ENCODE assay signal across 27 cellular contexts in genomic region chr2:151796774-151797173, GRCh38. TPM values are rescaled to one million over a fixed set of nuclear protein-coding genes. Genes with fewer than 3 reads are reported as not detected.
DNase-seq lines count a peak whose midpoint lies in the region; ATAC-seq, FAIRE-seq and TF ChIP-seq lines count a peak whose summit lies in the region.
"Had no signal": no experiment of that assay in that cellular context is flagged by ENCODE, and none has a peak within 500 bp of the region (broad histone marks: within the 10 kb centered on the region; RNA-seq: fewer than 3 reads in every experiment).

No MANE protein-coding gene starts in this region.

- H3K4me1 ChIP-seq in HepG2 (ENCODE audit: insufficient read depth, low read length) (no peaks in the 10 kb centered on the region), right lobe of liver (no peaks in the 10 kb centered on the region), gastroesophageal sphincter (no peaks in the 10 kb centered on the region)
- H3K4me1 ChIP-seq: BLaER1, body of pancreas, foreskin keratinocyte, neural progenitor cell had no signal

- peaks cover 11% of the 10 kb centered on the region for H3K4me1 Mint-ChIP-seq in neural crest cell
- H3K4me1 Mint-ChIP-seq: activated naive CD8-positive, alpha-beta T cell treated with anti-CD3 and anti-CD28 coated beads, Interleukin-2, amount 10 ng/mL, durations not matched to agents 7 days and 5 days; activated T-helper 17 cell treated with anti-CD3 and anti-CD28 coated beads, Interleukin-2, amount 50 U/mL, for 72 hours; neural progenitor cell had no signal

- no TSS peak for BruUV-seq in HepG2 (replicated peaks; lab: Mats Ljungman, UMichigan)

- H3K9me3 ChIP-seq in HepG2 (ENCODE audit: low read length) (no peaks in the 10 kb centered on the region), right lobe of liver (no peaks in the 10 kb centered on the region), gastroesophageal sphincter (no peaks in the 10 kb centered on the region)
- H3K9me3 ChIP-seq: BLaER1, body of pancreas had no signal

- no peaks in the 10 kb centered on the region; the same call in 1 of the 2 replicates for H4K20me1 ChIP-seq in HepG2 (ENCODE audit: insufficient read depth, low read length)
- H4K20me1 ChIP-seq: BLaER1 had no signal

- WGBS in HepG2 (ENCODE audit: low lambda C conversion rate), result 89% methylated on average over 2 of the region's 2 CpGs
- WGBS in right lobe of liver (ENCODE audit: insufficient coverage, low coverage, low lambda C conversion rate, missing lambda C conversion rate), result 94% methylated on average over 2 of the region's 2 CpGs
- WGBS in gastroesophageal sphincter (ENCODE audit: low coverage in 1 of 2), 2 donors, result 94 to 100% methylated on average over 2 of the region's 2 CpGs

- DNase-seq in HepG2 (ENCODE audit: low spot score) (peak; percentile 43), right lobe of liver (no peak), dermis blood vessel endothelial cell (peak; percentile 15), neural crest cell (ENCODE audit: low read depth, low spot score) (no peak), NCI-H2107 (lab: John Stamatoyannopoulos, UW) (no peak)
- DNase-seq: activated CD4-positive, alpha-beta T cell treated with anti-CD3 and anti-CD28 coated beads, Interleukin-2, amount 50 U/mL, for 48 hours; activated CD8-positive, alpha-beta memory T cell treated with anti-CD3 and anti-CD28 coated beads, Interleukin-2, amount 50 U/mL, for 4 hours; activated naive CD8-positive, alpha-beta T cell treated with anti-CD3 and anti-CD28 coated beads, Interleukin-2, amount 10 ng/mL, durations not matched to agents 7 days and 5 days; body of pancreas; DMS79 treated with DMSO at 0.1 percent for 48 hours; effector CD4-positive, alpha-beta T cell; foreskin keratinocyte; left ventricle myocardium superior; NCI-H1105; NCI-H345; NCI-H774; stimulated activated CD4-positive, alpha-beta T cell treated with anti-CD3 and anti-CD28 coated beads, Interleukin-1b, Interleukin-23, amount 100 ng/mL, for 48 hours; T-helper 9 cell had no signal

- H3K27me3 Mint-ChIP-seq in neural crest cell (ENCODE audit: low read depth), result no peaks in the 10 kb centered on the region
- H3K27me3 Mint-ChIP-seq: activated naive CD8-positive, alpha-beta T cell treated with anti-CD3 and anti-CD28 coated beads, Interleukin-2, amount 10 ng/mL, durations not matched to agents 7 days and 5 days; activated T-helper 17 cell treated with anti-CD3 and anti-CD28 coated beads, Interleukin-2, amount 50 U/mL, for 72 hours had no signal

- TF ChIP-seq RAD21 in HepG2 (CRISPR knock-in tag; IDR thresholded peaks at IDR 0.05), result no peak

- no peak for FAIRE-seq in HepG2 (lab: Jason Lieb, UNC)

- CTCF ChIA-PET in HepG2 (lab: Yijun Ruan, JAX; ENCODE audit: low intra/inter-chr PET ratio, low total read pairs), result no interaction called here

- no peak for ATAC-seq in HepG2
- ATAC-seq in right lobe of liver, result no peak
- ATAC-seq in gastroesophageal sphincter, result no peak
- ATAC-seq in HG03520 (IDR thresholded peaks at IDR 0.05; ENCODE audit: unreplicated experiment), result no peak
- ATAC-seq in HG02973 (IDR thresholded peaks at IDR 0.05; ENCODE audit: unreplicated experiment), result no peak
- ATAC-seq: activated T-helper 17 cell treated with anti-CD3 and anti-CD28 coated beads, Interleukin-2, amount 50 U/mL, for 72 hours; body of pancreas; foreskin keratinocyte; HCT116; left ventricle myocardium superior had no signal

- no peak overlapping the region for H3K4me3 ChIP-seq in HepG2 (replicated peaks in 1 of 3; ENCODE audit: insufficient read depth in 1 of 3, low read depth in 2 of 3, low read length in 3 of 3)
- no peak overlapping the region for H3K4me3 ChIP-seq in right lobe of liver
- H3K4me3 ChIP-seq in gastroesophageal sphincter, result no peak overlapping the region
- H3K4me3 ChIP-seq: BLaER1, body of pancreas, hepatocyte, neural progenitor cell, skin epidermis had no signal

- H3K4me3 Mint-ChIP-seq in neural crest cell, result no peak overlapping the region
- H3K4me3 Mint-ChIP-seq: activated naive CD8-positive, alpha-beta T cell treated with anti-CD3 and anti-CD28 coated beads, Interleukin-2, amount 10 ng/mL, durations not matched to agents 7 days and 5 days; activated T-helper 17 cell treated with anti-CD3 and anti-CD28 coated beads, Interleukin-2, amount 50 U/mL, for 72 hours; neural progenitor cell had no signal

- TF ChIP-seq CTCF in HepG2 (CRISPR knock-in tag; IDR thresholded peaks at IDR 0.05) (no peak), right lobe of liver (IDR thresholded peaks at IDR 0.05) (no peak), neural crest cell (conservative IDR thresholded peaks at IDR 0.05) (no peak), gastroesophageal sphincter (IDR thresholded peaks at IDR 0.05) (no peak)

- H3K36me3 ChIP-seq in HepG2 (replicated peaks in 1 of 2; ENCODE audit: control insufficient read depth in 1 of 2, insufficient read depth in 2 of 2, low read length in 2 of 2) (peaks cover 2 to 13% of the 10 kb centered on the region in 2 experiments; a peak in 2 of 5 replicates), right lobe of liver (no peaks in the 10 kb centered on the region), gastroesophageal sphincter (peaks cover 0 to 37% of the 10 kb centered on the region in 2 donors)

- intact Hi-C loops in HepG2 (cut with micrococcal nuclease; ENCODE audit: unreplicated experiment), result loop anchor here (2.0 kb wide), 1 partner anchor 36 kb away; no protein-coding TSS in a partner anchor
- intact Hi-C loops in right lobe of liver (cut with DNase I), result no loop called here

- in situ Hi-C loops in HepG2 (cut with HindIII; ENCODE audit: extremely low pct_ligation_motif_present, low pct_unique_long_range_greater_than_20kb), result no loop called here

- H3K27ac Mint-ChIP-seq in neural crest cell (ENCODE audit: unreplicated experiment), result peak overlapping the region; percentile 50
- H3K27ac Mint-ChIP-seq: activated naive CD8-positive, alpha-beta T cell treated with anti-CD3 and anti-CD28 coated beads, Interleukin-2, amount 10 ng/mL, durations not matched to agents 7 days and 5 days; activated T-helper 17 cell treated with anti-CD3 and anti-CD28 coated beads, Interleukin-2, amount 50 U/mL, for 72 hours; neural progenitor cell had no signal

- H3K27me3 ChIP-seq in HepG2 (ENCODE audit: control insufficient read depth in 1 of 2, insufficient read depth in 2 of 2, low read length in 2 of 2) (no peaks in the 10 kb centered on the region), right lobe of liver (no peaks in the 10 kb centered on the region), gastroesophageal sphincter (no peaks in the 10 kb centered on the region)
- H3K27me3 ChIP-seq: BLaER1, body of pancreas, foreskin keratinocyte, hepatocyte, neural progenitor cell had no signal

- H3K4me2 ChIP-seq in HepG2 (ENCODE audit: low read depth, low read length), result no peak overlapping the region
- H3K4me2 ChIP-seq: BLaER1, hepatocyte, neural progenitor cell had no signal

- no peaks in the 10 kb centered on the region for H3K9me3 Mint-ChIP-seq in neural crest cell
- H3K9me3 Mint-ChIP-seq: activated naive CD8-positive, alpha-beta T cell treated with anti-CD3 and anti-CD28 coated beads, Interleukin-2, amount 10 ng/mL, durations not matched to agents 7 days and 5 days; activated T-helper 17 cell treated with anti-CD3 and anti-CD28 coated beads, Interleukin-2, amount 50 U/mL, for 72 hours; neural progenitor cell had no signal

- H2AFZ ChIP-seq in HepG2 (ENCODE audit: low read length), result no peak overlapping the region
- H2AFZ ChIP-seq: hepatocyte, neural progenitor cell had no signal

- H3K36me3 Mint-ChIP-seq in neural crest cell (ENCODE audit: low read depth), result peaks cover 10% of the 10 kb centered on the region

- TF ChIP-seq EP300 in HepG2 (IDR thresholded peaks at IDR 0.05; ENCODE audit: low read depth in 2 of 2, low read length in 2 of 2) (no peak), HepG2 (CRISPR knock-in tag; IDR thresholded peaks at IDR 0.05; ENCODE audit: borderline replicate concordance) (no peak), gastroesophageal sphincter (IDR thresholded peaks at IDR 0.05) (no peak)

- POLR2A ChIA-PET in HepG2 (lab: Yijun Ruan, JAX), result no interaction called here

- no peaks in the 10 kb centered on the region for H3K79me2 ChIP-seq in HepG2 (ENCODE audit: insufficient read depth, low read length)
- H3K79me2 ChIP-seq: hepatocyte had no signal

- no peak overlapping the region for H3K9ac ChIP-seq in HepG2 (ENCODE audit: insufficient read depth, low read depth, low read length)
- H3K9ac ChIP-seq: BLaER1, neural progenitor cell had no signal

- TF ChIP-seq POLR2A in HepG2 (IDR thresholded peaks at IDR 0.05; ENCODE audit: insufficient read depth in 1 of 2, low read depth in 2 of 2, low read length in 2 of 2), result no peak
- TF ChIP-seq POLR2A in right lobe of liver (IDR thresholded peaks at IDR 0.05), result no peak
- no peak for TF ChIP-seq POLR2A in gastroesophageal sphincter (IDR thresholded peaks at IDR 0.05)

- no peak overlapping the region for H3K27ac ChIP-seq in HepG2 (ENCODE audit: extremely low read length, insufficient read depth, low read length)
- H3K27ac ChIP-seq in right lobe of liver, result no peak overlapping the region
- no peak overlapping the region for H3K27ac ChIP-seq in gastroesophageal sphincter
- H3K27ac ChIP-seq: BLaER1, body of pancreas, foreskin keratinocyte, hepatocyte, neural progenitor cell, skin epidermis had no signal

RNA-seq across cellular contexts. Expression of gene ARL5A, which starts 31.4 kb away (rescaled TPM):
- 149 and 170 TPM in 2 replicates for total RNA-seq in HepG2 (2016; rRNA removed; fragmentation: Illumina TruSeq; extraction: Trizol)
- total RNA-seq in HepG2 (2016; cell fraction: cytosol; rRNA removed; fragmentation: Illumina TruSeq; extraction: Trizol; ENCODE audit: low read depth), result 75.4 and 85.0 TPM in 2 replicates
- total RNA-seq in HepG2 (2016; cell fraction: insoluble cytoplasmic fraction; rRNA removed; fragmentation: Illumina TruSeq; extraction: Trizol), result 144 and 150 TPM in 2 replicates
- total RNA-seq in HepG2 (2016; cell fraction: membrane; rRNA removed; fragmentation: Illumina TruSeq; extraction: Trizol), result 220 and 225 TPM in 2 replicates
- 85.9 and 100 TPM in 2 replicates for total RNA-seq in HepG2 (2016; cell fraction: nucleus; rRNA removed; fragmentation: Illumina TruSeq; extraction: Trizol)
- polyA plus RNA-seq in HepG2 (2011; rRNA removed), result 34.2 and 47.5 TPM in 2 replicates
- 23.3 and 35.0 TPM in 2 replicates for polyA plus RNA-seq in HepG2 (2011; cell fraction: cytosol; rRNA removed)
- polyA plus RNA-seq in HepG2 (2011; cell fraction: nucleus; rRNA removed), result 21.9 and 29.1 TPM in 2 replicates
- polyA plus RNA-seq in HepG2 (2012), result 46.8 and 63.2 TPM in 2 replicates
- 49.2 and 53.4 TPM in 2 replicates for polyA plus RNA-seq in HepG2 (2016; cell fraction: cytosol; fragmentation: Illumina TruSeq; extraction: Trizol; ENCODE audit: low read depth)
- polyA plus RNA-seq in HepG2 (2016; cell fraction: insoluble cytoplasmic fraction; fragmentation: Illumina TruSeq; extraction: Trizol; ENCODE audit: low read depth), result 78.6 and 90.5 TPM in 2 replicates
- 89.2 and 108 TPM in 2 replicates for polyA plus RNA-seq in HepG2 (2016; cell fraction: membrane; fragmentation: Illumina TruSeq; extraction: Trizol; ENCODE audit: low read depth)
- 53.8 and 56.7 TPM in 2 replicates for polyA plus RNA-seq in HepG2 (2016; cell fraction: nucleus; fragmentation: Illumina TruSeq; extraction: Trizol; ENCODE audit: insufficient read depth, low read depth)
- 8.7 and 27.5 TPM in 2 replicates for polyA minus RNA-seq in HepG2 (2011; rRNA and poly(A)+ RNA removed; ENCODE audit: low replicate concordance)
- 42.2 and 46.0 TPM in 2 replicates for polyA minus RNA-seq in HepG2 (2011; cell fraction: cytosol; rRNA and poly(A)+ RNA removed)
- 141 and 173 TPM in 2 replicates for polyA minus RNA-seq in HepG2 (2011; cell fraction: nucleus; rRNA and poly(A)+ RNA removed)
- total RNA-seq in right lobe of liver, result 10 to 100 TPM; 20.0 to 33.3 (median 22.4) TPM
- 134 and 161 TPM in 2 replicates for total RNA-seq in dermis blood vessel endothelial cell
- 63.2 and 64.9 TPM in 2 replicates for total RNA-seq in neural crest cell
- 100 to 1,000 TPM in 1 of 4 donors, 10 to 100 TPM in 3; 58.8 to 104 (median 85.6) TPM for total RNA-seq in gastroesophageal sphincter

Comparison
In these comparisons a context has a peak if more than half of its experiments do, and no peak if none do; other contexts are left out.
1. DNase-seq: peak in HepG2 (single experiment) and dermis blood vessel endothelial cell (single experiment); none in right lobe of liver (0 of 3), neural crest cell (single experiment) and NCI-H2107 (single experiment).